Comparison of ENCODE assay signal across 17 cellular contexts in genomic region chr9:19513671-19514275, GRCh38.
A peak's percentile ranks its signal among the peaks of the same experiment; 100 is the strongest.
DNase-seq lines count a peak whose midpoint lies in the region; TF ChIP-seq lines count a peak whose summit lies in the region.
"Had no signal": no experiment of that assay in that cellular context is flagged by ENCODE, and none has a peak within 500 bp of the region (broad histone marks: within the 10 kb centered on the region; RNA-seq: fewer than 3 reads in every experiment).

No MANE protein-coding gene starts in this region.

- no peak overlapping the region for H3K18ac ChIP-seq in trophoblast cell (ENCODE audit: low read length)

- H3K27ac ChIP-seq in mammary epithelial cell (ENCODE audit: insufficient read depth, low read depth, low read length): no peak overlapping the region
- H3K27ac ChIP-seq in dorsolateral prefrontal cortex: peak overlapping the region in 53 of 59 donors; percentile 7 to 91 (median 79)
- peak overlapping the region; percentile 24 for H3K27ac ChIP-seq in substantia nigra (ENCODE audit: low read depth, low read length, poor library complexity, severe bottlenecking)
- no peak overlapping the region for H3K27ac ChIP-seq in trophoblast cell (ENCODE audit: low read depth, low read length)
- H3K27ac ChIP-seq: right atrium auricular region, RWPE1 had no signal

- no peaks in the 10 kb centered on the region for H3K9me3 ChIP-seq in mammary epithelial cell (replicated peaks; ENCODE audit: insufficient read depth, low read length)
- H3K9me3 ChIP-seq in trophoblast cell (ENCODE audit: insufficient read depth, low read depth, low read length): no peaks in the 10 kb centered on the region
- H3K9me3 ChIP-seq: right atrium auricular region had no signal

- no peak overlapping the region for H2BK120ac ChIP-seq in trophoblast cell (ENCODE audit: insufficient read depth, low read length, poor library complexity)

- no peak overlapping the region for H3K23ac ChIP-seq in trophoblast cell (ENCODE audit: low read length)

- H4K8ac ChIP-seq in trophoblast cell (ENCODE audit: low read depth, low read length): no peak overlapping the region

- in situ Hi-C loops in mammary epithelial cell (cut with MboI; ENCODE audit: low sequenced_read_pairs in 2 of 2): no loop called here

- H4K20me1 ChIP-seq in mammary epithelial cell (ENCODE audit: insufficient read depth, low read length): no peaks in the 10 kb centered on the region

- H2BK12ac ChIP-seq in trophoblast cell (ENCODE audit: low read length): no peak overlapping the region

- no peaks in the 10 kb centered on the region for H3K79me1 ChIP-seq in trophoblast cell (ENCODE audit: low read length)

- H4K91ac ChIP-seq in trophoblast cell (ENCODE audit: low read depth, low read length): no peak overlapping the region

- H3K27me3 ChIP-seq in mammary epithelial cell (ENCODE audit: insufficient read depth, low read length) (peaks cover 6% of the 10 kb centered on the region), dorsolateral prefrontal cortex (no peaks in the 10 kb centered on the region), trophoblast cell (ENCODE audit: insufficient read depth, low read length) (no peaks in the 10 kb centered on the region)
- H3K27me3 ChIP-seq: right atrium auricular region had no signal

- CTCF ChIA-PET in mammary epithelial cell (lab: Charles Lee; ENCODE audit: low non-redundant PET): no interaction called here
- CTCF ChIA-PET in MCF 10A (lab: Yijun Ruan, JAX): interaction anchor here (0.7 to 1.5 kb wide), 2 partner anchors 49 to 1705 kb away, joined by 3 read pairs; no protein-coding TSS in a partner anchor

- H3K14ac ChIP-seq in trophoblast cell (ENCODE audit: low read length): no peak overlapping the region

- H3K4ac ChIP-seq in trophoblast cell (ENCODE audit: low read depth, low read length): no peak overlapping the region

- TF ChIP-seq CTCF in mammary epithelial cell (conservative IDR thresholded peaks at IDR 0.05 in 1 of 2, IDR thresholded peaks at IDR 0.05 in 1 of 2; ENCODE audit: extremely low read depth in 1 of 2, insufficient read depth in 1 of 2, low read depth in 1 of 2, low read length in 2 of 2): no peak
- no peak for TF ChIP-seq CTCF in MCF 10A (IDR thresholded peaks at IDR 0.05; ENCODE audit: unreplicated experiment)
- TF ChIP-seq CTCF in dorsolateral prefrontal cortex (IDR thresholded peaks at IDR 0.05 in 54 of 56, conservative IDR thresholded peaks at IDR 0.05 in 2 of 56; ENCODE audit: low read depth in 1 of 56, partially characterized antibody in 56 of 56): no peak

- no peak overlapping the region for H4K12ac ChIP-seq in trophoblast cell (ENCODE audit: low read depth, low read length)

- no peak for DNase-seq in mammary epithelial cell
- no peak for DNase-seq in MCF 10A (ENCODE audit: unreplicated experiment)
- DNase-seq in MV-4-11 (lab: John Stamatoyannopoulos, UW): peak; percentile 17
- DNase-seq in dorsolateral prefrontal cortex: no peak
- no peak for DNase-seq in substantia nigra (lab: John Stamatoyannopoulos, UW)
- DNase-seq in middle frontal gyrus (ENCODE audit: extremely low spot score, low spot score): no peak
- DNase-seq in trophoblast cell: no peak
- DNase-seq in inferior parietal cortex (ENCODE audit: extremely low spot score): no peak
- DNase-seq: activated CD4-positive, CD25-positive, alpha-beta regulatory T cell treated with anti-CD3 and anti-CD28 coated beads, Interleukin-2, amount 50 U/mL, for 72 hours; activated gamma-delta T cell treated with Interleukin-2 at 50 U/mL for 16 hours; Calu3; dermis blood vessel endothelial cell; NCI-H1105 treated with DMSO at 0.1 percent for 48 hours; NCI-H82; T-helper 2 cell had no signal

- H3K36me3 ChIP-seq in mammary epithelial cell (ENCODE audit: insufficient read depth, low read length): no peaks in the 10 kb centered on the region
- H3K36me3 ChIP-seq in trophoblast cell (ENCODE audit: control insufficient read depth in 1 of 2, insufficient read depth in 2 of 2, low read length in 2 of 2): no peaks in the 10 kb centered on the region
- H3K36me3 ChIP-seq: right atrium auricular region had no signal

- no peak overlapping the region for H3K4me3 Mint-ChIP-seq in MCF 10A (ENCODE audit: unreplicated experiment)

- H3K79me2 ChIP-seq in mammary epithelial cell (ENCODE audit: insufficient read depth, low read length) (no peaks in the 10 kb centered on the region), trophoblast cell (ENCODE audit: control insufficient read depth, insufficient read depth, low read length, poor library complexity) (no peaks in the 10 kb centered on the region)

- H2AFZ ChIP-seq in mammary epithelial cell (ENCODE audit: low read depth, low read length) (peak overlapping the region; percentile 30), trophoblast cell (ENCODE audit: insufficient read depth, low read length, poor library complexity) (no peak overlapping the region)

- no peaks in the 10 kb centered on the region for H3K36me3 Mint-ChIP-seq in MCF 10A (ENCODE audit: insufficient read depth, unreplicated experiment)

- POLR2A ChIA-PET in MCF 10A (lab: Yijun Ruan, JAX): no interaction called here

- no peak overlapping the region for H3K27ac Mint-ChIP-seq in MCF 10A (ENCODE audit: low read depth, unreplicated experiment)

- no peaks in the 10 kb centered on the region for H3K4me1 ChIP-seq in mammary epithelial cell (ENCODE audit: insufficient read depth, low read length)
- peaks cover 0 to 4% of the 10 kb centered on the region in 2 experiments for H3K4me1 ChIP-seq in trophoblast cell (ENCODE audit: control insufficient read depth in 1 of 2, insufficient read depth in 2 of 2, low read length in 2 of 2)
- H3K4me1 ChIP-seq: right atrium auricular region had no signal

- H3K9me3 Mint-ChIP-seq in MCF 10A (ENCODE audit: unreplicated experiment): no peaks in the 10 kb centered on the region

- H2AK5ac ChIP-seq in trophoblast cell (ENCODE audit: low read length): no peak overlapping the region

- peaks cover 52% of the 10 kb centered on the region for H3K27me3 Mint-ChIP-seq in MCF 10A (ENCODE audit: insufficient read depth, unreplicated experiment)

- no TSS peak for BruUV-seq in mammary epithelial cell (replicated peaks; lab: Mats Ljungman, UMichigan)
- no TSS peak for BruUV-seq in MCF 10A (replicated peaks; lab: Mats Ljungman, UMichigan)

- intact Hi-C loops in mammary epithelial cell (cut with micrococcal nuclease) (no loop called here), MCF 10A (cut with micrococcal nuclease) (no loop called here), dorsolateral prefrontal cortex (cut with DNase I) (no loop called here)

- 63% methylated on average over 7 of the region's 7 CpGs for WGBS in mammary epithelial cell (ENCODE audit: low coverage, missing lambda C conversion rate)
- WGBS in trophoblast cell (ENCODE audit: extremely low coverage, insufficient coverage, insufficient read length): 100% methylated on average over 1 of the region's 7 CpGs

- H3K4me2 ChIP-seq in mammary epithelial cell (ENCODE audit: insufficient read depth, low read depth, low read length): no peak overlapping the region
- no peak overlapping the region for H3K4me2 ChIP-seq in trophoblast cell (ENCODE audit: low read length)

- dilution Hi-C loops in mammary epithelial cell (cut with HindIII; ENCODE audit: low sequenced_read_pairs): no loop called here

- no peak overlapping the region for H3K4me3 ChIP-seq in mammary epithelial cell (replicated peaks in 1 of 3; ENCODE audit: insufficient read depth in 1 of 3, low read depth in 2 of 3, low read length in 3 of 3)
- H3K4me3 ChIP-seq in dorsolateral prefrontal cortex: no peak overlapping the region
- H3K4me3 ChIP-seq in trophoblast cell (ENCODE audit: low read depth, low read length): no peak overlapping the region
- H3K4me3 ChIP-seq: right atrium auricular region had no signal

- no peaks in the 10 kb centered on the region for H3K4me1 Mint-ChIP-seq in MCF 10A (ENCODE audit: insufficient read depth, unreplicated experiment)

- H3K9ac ChIP-seq in mammary epithelial cell (ENCODE audit: insufficient read depth, low read length): no peak overlapping the region
- no peak overlapping the region for H3K9ac ChIP-seq in trophoblast cell (ENCODE audit: low read length)

- H2BK5ac ChIP-seq in trophoblast cell (ENCODE audit: low read depth, low read length, poor library complexity): no peak overlapping the region

Comparison
In these comparisons a context has a peak if more than half of its experiments do, and no peak if none do; other contexts are left out.
1. H3K27ac ChIP-seq: peak in dorsolateral prefrontal cortex (53 of 59) and substantia nigra (single experiment); none in mammary epithelial cell (single experiment) and trophoblast cell (single experiment).